Comparison of ENCODE assay signal across 12 cellular contexts in the genomic region with DNA sequence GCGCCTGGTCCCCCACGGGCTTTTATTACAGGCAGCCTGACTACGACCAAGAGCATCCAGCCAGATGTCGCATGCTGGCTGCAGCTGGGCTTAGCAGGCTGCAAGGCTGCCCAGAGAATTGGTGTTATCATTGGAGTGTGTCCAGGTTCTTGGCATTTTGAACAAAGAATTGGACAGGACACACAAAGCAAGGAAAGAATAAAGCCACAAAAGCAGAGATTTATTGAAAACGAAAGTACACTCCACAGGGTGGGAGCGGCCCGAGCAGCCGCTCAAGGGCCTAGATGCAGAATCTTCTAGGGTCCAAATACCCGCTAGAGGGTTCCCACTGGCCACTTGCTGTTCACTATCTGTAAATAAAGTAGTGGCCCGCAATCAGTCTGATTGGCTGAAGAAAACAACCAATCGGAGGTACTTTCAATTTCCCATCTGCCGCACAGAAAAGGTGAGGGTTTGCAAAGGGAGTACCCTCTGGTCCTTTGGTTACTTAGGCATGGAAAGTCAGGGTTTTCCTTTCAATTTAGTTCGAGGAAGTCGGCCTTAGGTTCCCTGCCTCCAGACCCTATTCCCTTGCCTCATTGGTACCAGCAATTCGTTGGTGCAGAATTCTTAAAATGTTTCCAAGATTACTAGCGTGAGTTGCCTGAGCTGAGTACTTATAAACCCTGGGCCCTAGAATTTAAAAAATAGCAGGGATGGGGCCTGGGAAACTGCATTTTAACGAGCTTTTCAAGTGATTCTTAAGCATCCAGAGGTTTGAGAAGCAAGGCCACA. TPM values are rescaled to one million over a fixed set of nuclear protein-coding genes. Genes with fewer than 3 reads are reported as not detected.
A peak's percentile ranks its signal among the peaks of the same experiment; 100 is the strongest.
DNase-seq lines count a peak whose midpoint lies in the region; ATAC-seq and TF ChIP-seq lines count a peak whose summit lies in the region.
"Had no signal": no experiment of that assay in that cellular context is flagged by ENCODE, and none has a peak within 500 bp of the region (broad histone marks: within the 10 kb centered on the region; RNA-seq: fewer than 3 reads in every experiment).

No MANE protein-coding gene starts in this region.

- in situ Hi-C loops in IMR-90 (cut with MboI; ENCODE audit: low sequenced_read_pairs), result no loop called here

- no peak overlapping the region for H4K5ac ChIP-seq in IMR-90 (ENCODE audit: low read depth, low read length)
- H4K5ac ChIP-seq in mesendoderm (ENCODE audit: low read length), result no peak overlapping the region

- H3K4me3 ChIP-seq in IMR-90 (ENCODE audit: insufficient read depth, low read depth, low read length), result no peak overlapping the region
- H3K4me3 ChIP-seq in mesendoderm (ENCODE audit: low read length), result no peak overlapping the region
- H3K4me3 ChIP-seq: esophagus muscularis mucosa had no signal

- H2BK5ac ChIP-seq in IMR-90 (ENCODE audit: low read depth, low read length, poor library complexity, severe bottlenecking) (no peak overlapping the region), mesendoderm (ENCODE audit: low read length) (no peak overlapping the region)

- no peak overlapping the region for H3K27ac Mint-ChIP-seq in stimulated activated effector memory CD8-positive, alpha-beta T cell treated with anti-CD3 and anti-CD28 coated beads, Interleukin-12 subunit alpha, Interleukin-12 subunit beta, amount 100 ng/mL, for 72 hours
- H3K27ac Mint-ChIP-seq: activated naive CD8-positive, alpha-beta T cell treated with anti-CD3 and anti-CD28 coated beads, Interleukin-2, amount 50 U/mL, for 24 hours had no signal

- no peaks in the 10 kb centered on the region for H3K79me2 ChIP-seq in mesendoderm (ENCODE audit: control insufficient read depth, insufficient read depth, low read length)

- POLR2A ChIA-PET in IMR-90 (lab: Charles Lee; ENCODE audit: unreplicated experiment), result no interaction called here

- CTCF ChIA-PET in IMR-90 (lab: Yijun Ruan, JAX), result no interaction called here

- no peak overlapping the region for H4K91ac ChIP-seq in IMR-90 (ENCODE audit: insufficient read depth, low read depth, low read length)

- H3K36me3 Mint-ChIP-seq in stimulated activated effector memory CD8-positive, alpha-beta T cell treated with anti-CD3 and anti-CD28 coated beads, Interleukin-12 subunit alpha, Interleukin-12 subunit beta, amount 100 ng/mL, for 72 hours, result no peaks in the 10 kb centered on the region
- H3K36me3 Mint-ChIP-seq: activated CD4-positive, alpha-beta memory T cell treated with anti-CD3 and anti-CD28 coated beads for 36 hours had no signal

- dilution Hi-C loops in IMR-90 (cut with HindIII; ENCODE audit: low sequenced_read_pairs, unreplicated experiment), result no loop called here

- H3K36me3 ChIP-seq in IMR-90 (ENCODE audit: control insufficient read depth, insufficient read depth, low read length) (no peaks in the 10 kb centered on the region), mesendoderm (ENCODE audit: control insufficient read depth, insufficient read depth, low read length) (no peaks in the 10 kb centered on the region)
- H3K36me3 ChIP-seq: esophagus muscularis mucosa had no signal

- H3K4me1 ChIP-seq in IMR-90 (ENCODE audit: control insufficient read depth, insufficient read depth, low read length) (no peaks in the 10 kb centered on the region), mesendoderm (ENCODE audit: control insufficient read depth, low read depth, low read length) (no peaks in the 10 kb centered on the region)

- no peak overlapping the region for H2AK5ac ChIP-seq in IMR-90 (ENCODE audit: low read depth, low read length)
- H2AK5ac ChIP-seq in mesendoderm (ENCODE audit: low read length), result no peak overlapping the region

- DNase-seq in COLO668 (lab: John Stamatoyannopoulos, UW; ENCODE audit: unreplicated experiment), result peak; percentile 16
- peak; percentile 27 for DNase-seq in IMR-90
- peak; percentile 87 for DNase-seq in astrocyte of the hippocampus (ENCODE audit: low read depth, low spot score)
- DNase-seq in mesendoderm, result no peak
- no peak for DNase-seq in activated CD4-positive, CD25-positive, alpha-beta regulatory T cell (lab: John Stamatoyannopoulos, UW)
- no peak for DNase-seq in activated naive CD4-positive, alpha-beta T cell treated with Interleukin-2 at 50 U/mL for 16 hours
- DNase-seq in Kasumi-1 (lab: John Stamatoyannopoulos, UW), result no peak
- DNase-seq in stimulated activated effector memory CD8-positive, alpha-beta T cell treated with anti-CD3 and anti-CD28 coated beads, Interleukin-12 subunit alpha, Interleukin-12 subunit beta, amount 100 ng/mL, for 72 hours (ENCODE audit: low spot score in 2 of 2), result no peak
- DNase-seq: activated CD4-positive, alpha-beta memory T cell treated with anti-CD3 and anti-CD28 coated beads for 36 hours; activated naive CD8-positive, alpha-beta T cell treated with anti-CD3 and anti-CD28 coated beads, Interleukin-2, amount 50 U/mL, for 24 hours; NCI-H1694 had no signal

- H2AK9ac ChIP-seq in IMR-90 (replicated peaks; ENCODE audit: low read depth, low read length, poor library complexity), result no peak overlapping the region

- H4K20me1 ChIP-seq in IMR-90 (ENCODE audit: insufficient read depth, low read length), result no peaks in the 10 kb centered on the region

- H3K4me3 Mint-ChIP-seq in stimulated activated effector memory CD8-positive, alpha-beta T cell treated with anti-CD3 and anti-CD28 coated beads, Interleukin-12 subunit alpha, Interleukin-12 subunit beta, amount 100 ng/mL, for 72 hours, result no peak overlapping the region
- H3K4me3 Mint-ChIP-seq: activated CD4-positive, alpha-beta memory T cell treated with anti-CD3 and anti-CD28 coated beads for 36 hours; activated naive CD8-positive, alpha-beta T cell treated with anti-CD3 and anti-CD28 coated beads, Interleukin-2, amount 50 U/mL, for 24 hours had no signal

- no peak overlapping the region for H3K14ac ChIP-seq in IMR-90 (replicated peaks; ENCODE audit: low read depth, low read length)

- intact Hi-C loops in IMR-90 (cut with micrococcal nuclease), result no loop called here

- TF ChIP-seq CTCF in IMR-90 (conservative IDR thresholded peaks at IDR 0.05; ENCODE audit: low read depth, low read length), result no peak

- H3K4me2 ChIP-seq in IMR-90 (ENCODE audit: low read depth, low read length) (peak overlapping the region; percentile 55; the same call in 1 of the 2 replicates), mesendoderm (ENCODE audit: low read length) (no peak overlapping the region)

- TF ChIP-seq POLR2A in IMR-90 (IDR thresholded peaks at IDR 0.05; ENCODE audit: low read depth, low read length), result no peak

- BruUV-seq in IMR-90 (replicated peaks; lab: Mats Ljungman, UMichigan), result no TSS peak

- H3K27me3 ChIP-seq in IMR-90 (ENCODE audit: control insufficient read depth, insufficient read depth, low read length) (peaks cover 1% of the 10 kb centered on the region; the same call in 1 of the 2 replicates), mesendoderm (ENCODE audit: insufficient read depth, low read length, poor library complexity) (no peaks in the 10 kb centered on the region)
- H3K27me3 ChIP-seq: esophagus muscularis mucosa had no signal

- H3K4ac ChIP-seq in IMR-90 (ENCODE audit: low read depth, low read length) (no peak overlapping the region), mesendoderm (ENCODE audit: low read depth, low read length) (no peak overlapping the region)

- no peak overlapping the region for H2BK120ac ChIP-seq in IMR-90 (ENCODE audit: low read depth, low read length)
- H2BK120ac ChIP-seq in mesendoderm (ENCODE audit: low read depth, low read length), result no peak overlapping the region

- peak overlapping the region; percentile 76 for H2AFZ ChIP-seq in IMR-90 (replicated peaks; ENCODE audit: low read length, poor library complexity)

- no peaks in the 10 kb centered on the region for H3K9me3 Mint-ChIP-seq in stimulated activated effector memory CD8-positive, alpha-beta T cell treated with anti-CD3 and anti-CD28 coated beads, Interleukin-12 subunit alpha, Interleukin-12 subunit beta, amount 100 ng/mL, for 72 hours
- H3K9me3 Mint-ChIP-seq: activated CD4-positive, alpha-beta memory T cell treated with anti-CD3 and anti-CD28 coated beads for 36 hours; activated naive CD8-positive, alpha-beta T cell treated with anti-CD3 and anti-CD28 coated beads, Interleukin-2, amount 50 U/mL, for 24 hours had no signal

- H3K27ac ChIP-seq in IMR-90 (ENCODE audit: insufficient read depth, low read length), result no peak overlapping the region
- H3K27ac ChIP-seq in mesendoderm (ENCODE audit: low read depth, low read length), result no peak overlapping the region
- H3K27ac ChIP-seq: esophagus muscularis mucosa had no signal

- H3K56ac ChIP-seq in IMR-90 (ENCODE audit: extremely low read depth, insufficient read depth, low read length) (no peak overlapping the region), mesendoderm (ENCODE audit: low read length) (no peak overlapping the region)

- no peak overlapping the region for H3K18ac ChIP-seq in IMR-90 (ENCODE audit: low read depth, low read length)
- H3K18ac ChIP-seq in mesendoderm (ENCODE audit: low read length), result no peak overlapping the region

- H3K23ac ChIP-seq in IMR-90 (ENCODE audit: low read depth, low read length) (no peak overlapping the region), mesendoderm (ENCODE audit: low read length) (no peak overlapping the region)

- ATAC-seq in IMR-90 (ENCODE audit: low read depth), result no peak; the same call in 1 of the 2 replicates
- no peak for ATAC-seq in stimulated activated effector memory CD8-positive, alpha-beta T cell treated with anti-CD3 and anti-CD28 coated beads, Interleukin-12 subunit alpha, Interleukin-12 subunit beta, amount 100 ng/mL, for 72 hours
- ATAC-seq: activated naive CD8-positive, alpha-beta T cell treated with anti-CD3 and anti-CD28 coated beads, Interleukin-2, amount 50 U/mL, for 24 hours had no signal

- 38% methylated on average over 6 of the region's 17 CpGs; no CpG with 5 or more reads in 1 of the 2 experiments for WGBS in IMR-90 (ENCODE audit: extremely low coverage in 2 of 2, insufficient read length in 1 of 2), 2 experiments
- no CpG with 5 or more reads among the region's 17 CpGs for WGBS in mesendoderm (ENCODE audit: extremely low coverage, insufficient coverage, low lambda C conversion rate)

- H3K79me1 ChIP-seq in IMR-90 (ENCODE audit: low read depth in 1 of 2, low read length in 2 of 2), result no peaks in the 10 kb centered on the region
- H3K79me1 ChIP-seq in mesendoderm (ENCODE audit: low read length), result no peaks in the 10 kb centered on the region

- TF ChIP-seq RAD21 in IMR-90 (IDR thresholded peaks at IDR 0.05; ENCODE audit: low read length), result no peak

- no peak overlapping the region; the same call in 1 of the 2 replicates for H3K9ac ChIP-seq in IMR-90 (ENCODE audit: low read depth, low read length)
- H3K9ac ChIP-seq in mesendoderm (ENCODE audit: low read length), result no peak overlapping the region

- no peak overlapping the region for H2BK15ac ChIP-seq in IMR-90 (ENCODE audit: low read depth, low read length)
- no peak overlapping the region for H2BK15ac ChIP-seq in mesendoderm (replicated peaks; ENCODE audit: low read depth)

- no peak overlapping the region for H2BK20ac ChIP-seq in IMR-90 (ENCODE audit: low read depth, low read length)

- H4K8ac ChIP-seq in IMR-90 (ENCODE audit: low read depth in 2 of 2, low read length in 2 of 2) (no peak overlapping the region), mesendoderm (ENCODE audit: low read depth, low read length) (peak overlapping the region; percentile 69)

- peaks cover 14% of the 10 kb centered on the region for H3K4me1 Mint-ChIP-seq in stimulated activated effector memory CD8-positive, alpha-beta T cell treated with anti-CD3 and anti-CD28 coated beads, Interleukin-12 subunit alpha, Interleukin-12 subunit beta, amount 100 ng/mL, for 72 hours

- H3K9me3 ChIP-seq in IMR-90 (ENCODE audit: control insufficient read depth, insufficient read depth, low read length), result no peaks in the 10 kb centered on the region
- H3K9me3 ChIP-seq: esophagus muscularis mucosa had no signal

- H3K9me1 ChIP-seq in IMR-90 (ENCODE audit: insufficient read depth, low read length), result no peaks in the 10 kb centered on the region

RNA-seq across cellular contexts. Expression of gene CNEP1R1, which starts 38.5 kb away (rescaled TPM):
- 22.0 and 38.6 TPM in 2 replicates for total RNA-seq in IMR-90 (2012; rRNA removed)
- polyA plus RNA-seq in IMR-90 (2012; rRNA removed), result 12.7 and 16.1 TPM in 2 replicates
- polyA plus RNA-seq in IMR-90 (2012; cell fraction: cytosol; rRNA removed), result 3.1 and 6.5 TPM in 2 replicates
- 6.0 and 23.6 TPM in 2 replicates for polyA plus RNA-seq in IMR-90 (2012; cell fraction: nucleus; rRNA removed; ENCODE audit: low replicate concordance)
- 8.6 TPM for polyA plus RNA-seq in mesendoderm (2013, experiment 1 of 2)
- polyA plus RNA-seq in mesendoderm (2013, experiment 2 of 2), result 7.9 TPM

Comparison
In these comparisons a context has a peak if more than half of its experiments do, and no peak if none do; other contexts are left out.
1. DNase-seq: peak in COLO668 (single experiment), IMR-90 (single experiment) and astrocyte of the hippocampus (single experiment); none in mesendoderm (single experiment), activated CD4-positive, CD25-positive, alpha-beta regulatory T cell (0 of 4), activated naive CD4-positive, alpha-beta T cell treated with Interleukin-2 at 50 U/mL for 16 hours (single experiment), Kasumi-1 (0 of 2) and stimulated activated effector memory CD8-positive, alpha-beta T cell treated with anti-CD3 and anti-CD28 coated beads, Interleukin-12 subunit alpha, Interleukin-12 subunit beta, amount 100 ng/mL, for 72 hours (0 of 2).